ENCODE assay signal across 13 cellular contexts in genomic region chr4:120694973-120695372, GRCh38.
DNase-seq lines count a peak whose midpoint lies in the region; ATAC-seq and TF ChIP-seq lines count a peak whose summit lies in the region.
"Had no signal": no experiment of that assay in that cellular context is flagged by ENCODE, and none has a peak within 500 bp of the region (broad histone marks: within the 10 kb centered on the region; RNA-seq: fewer than 3 reads in every experiment).

No MANE protein-coding gene starts in this region.

- ATAC-seq in GM21529 (IDR thresholded peaks at IDR 0.05; ENCODE audit: unreplicated experiment) (no peak), GM21717 (IDR thresholded peaks at IDR 0.05; ENCODE audit: unreplicated experiment) (no peak)

- no peak overlapping the region for H3K4me3 ChIP-seq in fibroblast of pulmonary artery (replicated peaks; ENCODE audit: low read depth, low read length)

- no peak for TF ChIP-seq CTCF in fibroblast of pulmonary artery (IDR thresholded peaks at IDR 0.05; ENCODE audit: low read length, missing control alignments)

- DNase-seq in DMS 273 (lab: John Stamatoyannopoulos, UW; ENCODE audit: unreplicated experiment) (peak; percentile 32), DMS 273 treated with DMSO at 0.1 percent for 48 hours (lab: John Stamatoyannopoulos, UW) (no peak), SK-N-DZ (ENCODE audit: low spot score) (peak; percentile 86), fibroblast of pulmonary artery (ENCODE audit: low read depth) (peak; percentile 88), smooth muscle cell of the brain vasculature (ENCODE audit: low read depth, low spot score) (peak; percentile 73), NAMALWA (ENCODE audit: low spot score) (no peak)
- DNase-seq: activated T-cell treated with anti-CD3 and anti-CD28 coated beads, Interleukin-2, amount 50 U/mL, for 24 hours; cortex of kidney; GF-D8; naive B cell; NCI-H1694 had no signal

Comparison
In these comparisons a context has a peak if more than half of its experiments do, and no peak if none do; other contexts are left out.
1. DNase-seq: peak in DMS 273 (single experiment), SK-N-DZ (single experiment), fibroblast of pulmonary artery (single experiment) and smooth muscle cell of the brain vasculature (single experiment); none in DMS 273 treated with DMSO at 0.1 percent for 48 hours (single experiment) and NAMALWA (single experiment).